Comparison of ENCODE assay signal across 21 cellular contexts in genomic region chr18:65547046-65547445, GRCh38.
"Had no signal": no experiment of that assay in that cellular context is flagged by ENCODE, and none has a peak within 500 bp of the region (broad histone marks: within the 10 kb centered on the region; RNA-seq: fewer than 3 reads in every experiment).

No MANE protein-coding gene starts in this region.

- H3K36me3 ChIP-seq: esophagus squamous epithelium, heart right ventricle, left ventricle myocardium inferior, spleen, thoracic aorta had no signal

- H3K4me3 ChIP-seq: esophagus squamous epithelium, heart right ventricle, left ventricle myocardium inferior, lung, mucosa of descending colon, spleen, thoracic aorta had no signal

- H3K27me3 ChIP-seq: esophagus squamous epithelium, heart right ventricle, spleen had no signal

- H3K27ac ChIP-seq: epithelial cell of prostate, esophagus squamous epithelium, heart right ventricle, left ventricle myocardium inferior, spleen, thoracic aorta had no signal

- DNase-seq: activated B cell treated with CpG ODN at 0.5 μM for 24 hours; activated CD4-positive, alpha-beta T cell treated with anti-CD3 and anti-CD28 coated beads, Interleukin-2, amount 50 U/mL, for 1 hour; activated CD8-positive, alpha-beta T cell treated with anti-CD3 and anti-CD28 coated beads for 36 hours; activated naive CD8-positive, alpha-beta T cell treated with anti-CD3 and anti-CD28 coated beads, Interleukin-2, amount 50 U/mL, for 24 hours; activated T-cell treated with anti-CD3 and anti-CD28 coated beads, Interleukin-2, amount 50 U/mL, for 48 hours; amygdala; effector CD4-positive, alpha-beta T cell; esophagus squamous epithelium; foreskin melanocyte; heart right ventricle; left ventricle myocardium inferior; mesendoderm; mucosa of descending colon; posterior cingulate gyrus; right cardiac atrium; spleen; stimulated activated naive CD4-positive, alpha-beta T cell treated with Interleukin-2 at 50 U/mL for 16 hours; trophoblast cell had no signal

- H3K9me3 ChIP-seq: mucosa of descending colon, thoracic aorta had no signal

- H3K4me1 ChIP-seq: esophagus squamous epithelium, heart right ventricle, left ventricle myocardium inferior, spleen had no signal
